22 cellular contexts compared by ENCODE assay signal in the genomic region with DNA sequence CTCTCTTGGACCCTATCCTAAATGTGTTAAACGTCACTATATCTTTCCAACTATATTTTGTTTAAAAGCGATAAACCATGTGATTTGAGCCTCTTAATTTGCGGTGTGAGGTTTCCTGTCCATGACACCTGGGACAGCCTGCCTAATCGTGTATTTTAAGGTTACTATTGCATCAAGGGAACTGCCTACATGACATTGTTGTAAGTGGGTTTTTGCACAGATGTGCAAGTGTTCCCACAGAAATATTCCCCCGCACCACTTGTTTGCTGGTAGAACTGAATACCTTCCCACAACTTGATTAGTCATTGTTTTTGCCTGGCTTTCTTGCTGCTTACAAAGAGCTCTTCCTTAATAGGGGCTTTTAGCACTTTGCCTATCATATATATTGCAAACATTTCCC. TPM values are rescaled to one million over a fixed set of nuclear protein-coding genes. Genes with fewer than 3 reads are reported as not detected.
DNase-seq lines count a peak whose midpoint lies in the region; ATAC-seq, FAIRE-seq and TF ChIP-seq lines count a peak whose summit lies in the region.
"Had no signal": no experiment of that assay in that cellular context is flagged by ENCODE, and none has a peak within 500 bp of the region (broad histone marks: within the 10 kb centered on the region; RNA-seq: fewer than 3 reads in every experiment).

No MANE protein-coding gene starts in this region.

- H3K27me3 Mint-ChIP-seq in activated naive CD8-positive, alpha-beta T cell treated with anti-CD3 and anti-CD28 coated beads, Interleukin-2, amount 50 U/mL, for 24 hours, result peaks cover 10% of the 10 kb centered on the region
- peaks cover 12% of the 10 kb centered on the region for H3K27me3 Mint-ChIP-seq in activated naive CD8-positive, alpha-beta T cell treated with anti-CD3 and anti-CD28 coated beads for 36 hours

- no peaks in the 10 kb centered on the region for H3K79me2 ChIP-seq in GM12878 (ENCODE audit: control insufficient read depth, insufficient read depth, low read length)

- TF ChIP-seq EP300 in GM12878 (IDR thresholded peaks at IDR 0.05; ENCODE audit: borderline replicate concordance in 1 of 2, control insufficient read depth in 1 of 2, low read depth in 2 of 2, low read length in 2 of 2), result no peak

- RAD21 ChIA-PET in GM12878 (lab: Charles Lee; ENCODE audit: unreplicated experiment), result no interaction called here

- H4K20me1 ChIP-seq in GM12878 (ENCODE audit: control insufficient read depth, insufficient read depth), result no peaks in the 10 kb centered on the region

- peaks cover 25% of the 10 kb centered on the region for H3K4me1 Mint-ChIP-seq in activated naive CD8-positive, alpha-beta T cell treated with anti-CD3 and anti-CD28 coated beads, Interleukin-2, amount 50 U/mL, for 24 hours
- peaks cover 28% of the 10 kb centered on the region for H3K4me1 Mint-ChIP-seq in activated naive CD8-positive, alpha-beta T cell treated with anti-CD3 and anti-CD28 coated beads for 36 hours

- H3K9ac ChIP-seq in GM12878 (ENCODE audit: control insufficient read depth, insufficient read depth, low read length), result no peak overlapping the region

- POLR2A ChIA-PET in GM12878 (lab: Charles Lee), result interaction anchor here (0.6 kb wide), 1 partner anchor 849 kb away, joined by 3 read pairs; no protein-coding TSS in a partner anchor

- no peaks in the 10 kb centered on the region for H3K4me1 ChIP-seq in GM12878 (ENCODE audit: control insufficient read depth, insufficient read depth, low read length)
- H3K4me1 ChIP-seq: upper lobe of right lung had no signal

- peak; percentile 55 for ATAC-seq in activated naive CD8-positive, alpha-beta T cell treated with anti-CD3 and anti-CD28 coated beads, Interleukin-2, amount 50 U/mL, for 24 hours
- ATAC-seq in HG03460 (IDR thresholded peaks at IDR 0.05; ENCODE audit: unreplicated experiment), result peak; percentile 56
- no peak; the same call in 2 of the 3 replicates for ATAC-seq in GM12878
- peak; percentile 53 for ATAC-seq in stimulated activated naive CD8-positive, alpha-beta T cell treated with anti-CD3 and anti-CD28 coated beads, Interleukin-15, Interleukin-2, amounts not matched to agents 100 U/mL and 50 U/mL, for 24 hours
- no peak for ATAC-seq in GM21515 (IDR thresholded peaks at IDR 0.05; ENCODE audit: unreplicated experiment)
- ATAC-seq in left cardiac atrium, result no peak
- ATAC-seq: esophagus mucosa, lower lobe of right lung, upper lobe of right lung had no signal

- TF ChIP-seq RAD21 in GM12878 (IDR thresholded peaks at IDR 0.05; ENCODE audit: insufficient read depth, low read depth, low read length), result no peak

- H3K4me2 ChIP-seq in GM12878 (ENCODE audit: control insufficient read depth, insufficient read depth), result no peak overlapping the region
- H3K4me2 ChIP-seq: A549 had no signal

- in situ Hi-C loops in GM12878 (cut with MboI) (no loop called here), brain microvascular endothelial cell (cut with HindIII; ENCODE audit: low pct_ligation_motif_present, low sequenced_read_pairs) (no loop called here)

- intact Hi-C loops in GM12878 (cut with micrococcal nuclease; ENCODE audit: unreplicated experiment) (no loop called here), left cardiac atrium (cut with DNase I) (no loop called here)

- H3K4me3 Mint-ChIP-seq in activated naive CD8-positive, alpha-beta T cell treated with anti-CD3 and anti-CD28 coated beads, Interleukin-2, amount 50 U/mL, for 24 hours, result no peak overlapping the region
- no peak overlapping the region for H3K4me3 Mint-ChIP-seq in activated naive CD8-positive, alpha-beta T cell treated with anti-CD3 and anti-CD28 coated beads for 36 hours
- H3K4me3 Mint-ChIP-seq: activated T-helper 1 cell treated with anti-CD3 and anti-CD28 coated beads, Interleukin-12 subunit alpha, Interleukin-12 subunit beta, Interleukin-2, Interleukin-4 antibody, amounts not matched to agents 30 ng/mL and 10 ng/mL and 1 ng/mL, durations not matched to agents 14 hours and 24 hours and 36 hours; CD4-positive, CD25-positive, alpha-beta regulatory T cell had no signal

- H3K27me3 ChIP-seq in GM12878 (replicated peaks in 1 of 2; ENCODE audit: control insufficient read depth in 2 of 2, insufficient read depth in 2 of 2, low read length in 1 of 2) (no peaks in the 10 kb centered on the region; a peak in 1 of 4 replicates), brain microvascular endothelial cell (replicated peaks) (peaks cover 6% of the 10 kb centered on the region)
- H3K27me3 ChIP-seq: ovary had no signal

- no peaks in the 10 kb centered on the region for H3K9me3 ChIP-seq in GM12878 (replicated peaks; ENCODE audit: control insufficient read depth, insufficient read depth, low read length)
- H3K9me3 ChIP-seq: A549, lower lobe of right lung, ovary, sigmoid colon had no signal

- no TSS peak for BruUV-seq in GM12878 (replicated peaks; lab: Mats Ljungman, UMichigan)

- WGBS in GM12878 (ENCODE audit: insufficient coverage, insufficient replicate concordance, low lambda C conversion rate, missing lambda C conversion rate), result 19% methylated on average over 5 of the region's 5 CpGs

- H3K4me3 ChIP-seq in GM12878, result no peak overlapping the region
- H3K4me3 ChIP-seq in brain microvascular endothelial cell (ENCODE audit: low read depth, low read length), result no peak overlapping the region
- H3K4me3 ChIP-seq: A549, lower lobe of right lung, ovary, sigmoid colon, upper lobe of right lung had no signal

- no peak for DNase-seq in activated naive CD8-positive, alpha-beta T cell treated with anti-CD3 and anti-CD28 coated beads, Interleukin-2, amount 50 U/mL, for 24 hours
- DNase-seq in activated naive CD8-positive, alpha-beta T cell treated with anti-CD3 and anti-CD28 coated beads for 36 hours, result no peak
- no peak for DNase-seq in GM12878 (ENCODE audit: low read depth, low spot score)
- DNase-seq in stimulated activated naive CD8-positive, alpha-beta T cell treated with anti-CD3 and anti-CD28 coated beads, Interleukin-15, Interleukin-2, amounts not matched to agents 100 U/mL and 50 U/mL, for 24 hours, result no peak
- no peak for DNase-seq in brain microvascular endothelial cell
- DNase-seq in left cardiac atrium, result no peak
- DNase-seq: CD4-positive, CD25-positive, alpha-beta regulatory T cell; glutamatergic neuron; lower lobe of right lung; MM.1S; naive B cell; NCI-H2029; OCI-M1; ovary; SIG-M5; sigmoid colon; upper lobe of right lung had no signal

- peaks cover 14% of the 10 kb centered on the region for H3K36me3 Mint-ChIP-seq in activated naive CD8-positive, alpha-beta T cell treated with anti-CD3 and anti-CD28 coated beads, Interleukin-2, amount 50 U/mL, for 24 hours (ENCODE audit: low read depth)
- peaks cover 12% of the 10 kb centered on the region for H3K36me3 Mint-ChIP-seq in activated naive CD8-positive, alpha-beta T cell treated with anti-CD3 and anti-CD28 coated beads for 36 hours

- no peak overlapping the region for H3K27ac Mint-ChIP-seq in activated naive CD8-positive, alpha-beta T cell treated with anti-CD3 and anti-CD28 coated beads, Interleukin-2, amount 50 U/mL, for 24 hours
- no peak overlapping the region for H3K27ac Mint-ChIP-seq in activated naive CD8-positive, alpha-beta T cell treated with anti-CD3 and anti-CD28 coated beads for 36 hours
- H3K27ac Mint-ChIP-seq: activated T-helper 1 cell treated with anti-CD3 and anti-CD28 coated beads, Interleukin-12 subunit alpha, Interleukin-12 subunit beta, Interleukin-2, Interleukin-4 antibody, amounts not matched to agents 30 ng/mL and 10 ng/mL and 1 ng/mL, durations not matched to agents 14 hours and 24 hours and 36 hours had no signal

- TF ChIP-seq CTCF in GM12878 (IDR thresholded peaks at IDR 0.05 in 2 of 3, conservative IDR thresholded peaks at IDR 0.05 in 1 of 3; ENCODE audit: control insufficient read depth in 2 of 3, extremely low read depth in 1 of 3, insufficient read depth in 1 of 3, low read depth in 3 of 3, low read length in 3 of 3), result no peak
- TF ChIP-seq CTCF in brain microvascular endothelial cell (IDR thresholded peaks at IDR 0.05; ENCODE audit: low read depth, low read length, missing control alignments), result no peak

- no peaks in the 10 kb centered on the region for H3K36me3 ChIP-seq in GM12878 (ENCODE audit: control insufficient read depth in 2 of 2, insufficient read depth in 2 of 2, low read length in 1 of 2)
- H3K36me3 ChIP-seq in brain microvascular endothelial cell (replicated peaks), result no peaks in the 10 kb centered on the region
- H3K36me3 ChIP-seq: lower lobe of right lung, ovary, sigmoid colon, upper lobe of right lung had no signal

- no peaks in the 10 kb centered on the region for H3K9me3 Mint-ChIP-seq in activated naive CD8-positive, alpha-beta T cell treated with anti-CD3 and anti-CD28 coated beads, Interleukin-2, amount 50 U/mL, for 24 hours
- H3K9me3 Mint-ChIP-seq in activated naive CD8-positive, alpha-beta T cell treated with anti-CD3 and anti-CD28 coated beads for 36 hours, result peaks cover 1% of the 10 kb centered on the region
- H3K9me3 Mint-ChIP-seq: activated T-helper 1 cell treated with anti-CD3 and anti-CD28 coated beads, Interleukin-12 subunit alpha, Interleukin-12 subunit beta, Interleukin-2, Interleukin-4 antibody, amounts not matched to agents 30 ng/mL and 10 ng/mL and 1 ng/mL, durations not matched to agents 14 hours and 24 hours and 36 hours; CD4-positive, CD25-positive, alpha-beta regulatory T cell had no signal

- CTCF ChIA-PET in GM12878 (lab: Yijun Ruan, JAX), result interaction anchor here (1.1 to 1.9 kb wide), 5 partner anchors 19 to 238 kb away, joined by 4 to 5 read pairs (median 4); a partner anchor contains a TSS

- no peak overlapping the region for H2AFZ ChIP-seq in GM12878 (ENCODE audit: control insufficient read depth, low read depth, low read length)

- TF ChIP-seq POLR2A in GM12878 (IDR thresholded peaks at IDR 0.05; ENCODE audit: low read depth, low read length), result no peak

- no peak overlapping the region for H3K27ac ChIP-seq in GM12878 (ENCODE audit: control insufficient read depth, insufficient read depth)
- H3K27ac ChIP-seq in brain microvascular endothelial cell, result no peak overlapping the region
- H3K27ac ChIP-seq: A549, lower lobe of right lung, ovary, sigmoid colon, upper lobe of right lung had no signal

- SMC1A ChIA-PET in GM12878 (lab: Charles Lee; ENCODE audit: uncharacterized antibody, unreplicated experiment), result interaction anchor here (1.3 to 3.1 kb wide), 2 partner anchors 8 to 19 kb away, joined by 3 to 12 read pairs; no protein-coding TSS in a partner anchor

- FAIRE-seq in GM12878 (lab: Jason Lieb, UNC), result peak; percentile 86
- FAIRE-seq: A549 had no signal

RNA-seq across cellular contexts. Expression of a gene that starts 5.1 kb away (rescaled TPM):
- total RNA-seq in activated naive CD8-positive, alpha-beta T cell treated with anti-CD3 and anti-CD28 coated beads for 36 hours, result under 1 TPM in 1 of 2 experiments, not detected in 1; 0.04 TPM
- 0.07 TPM in 1 of 2 replicates, not detected in the other for total RNA-seq in GM12878 (2013; cell fraction: nucleolus; rRNA removed)
- under 0.01 TPM in 1 of 2 replicates, not detected in the other for total RNA-seq in GM12878 (2014; rRNA removed)
- total RNA-seq in GM12878 (2014; rRNA removed; fragmentation: Illumina TruSeq; extraction: Trizol), result not detected in 2 replicates
- not detected in 2 replicates for total RNA-seq in GM12878 (2021)
- polyA plus RNA-seq in GM12878 (2011; ENCODE audit: low read depth), result not detected
- not detected in 2 replicates for polyA plus RNA-seq in GM12878 (2011; rRNA removed)
- not detected in 2 replicates for polyA plus RNA-seq in GM12878 (2011; cell fraction: cytosol; rRNA removed)
- not detected in 2 replicates for polyA plus RNA-seq in GM12878 (2011; cell fraction: nucleus; rRNA removed)
- polyA plus RNA-seq in GM12878 (2012), result 0.04 TPM in 2 replicates
- polyA plus RNA-seq in GM12878 (2014; fragmentation: Illumina TruSeq; extraction: Trizol), result not detected in 2 replicates
- polyA plus RNA-seq in GM12878 (2014; fragmentation: Nextera tagmentation; extraction: Ambion mirVana), result not detected
- polyA plus RNA-seq in GM12878 (2014; rRNA removed), result not detected in 2 replicates
- polyA plus RNA-seq in GM12878 (2016; fragmentation: Nextera tagmentation; extraction: Ambion mirVana), result not detected
- not detected in 2 replicates for polyA minus RNA-seq in GM12878 (2011; rRNA and poly(A)+ RNA removed)
- not detected in 2 replicates for polyA minus RNA-seq in GM12878 (2011; cell fraction: cytosol; rRNA and poly(A)+ RNA removed)
- polyA minus RNA-seq in GM12878 (2011; cell fraction: nucleus; rRNA and poly(A)+ RNA removed), result not detected in 2 replicates
- under 1 TPM in 1 of 2 donors, not detected in 1; 0.03 TPM for total RNA-seq in left cardiac atrium
- total RNA-seq: activated T-helper 1 cell treated with anti-CD3 and anti-CD28 coated beads, Interleukin-12 subunit alpha, Interleukin-12 subunit beta, Interleukin-2, Interleukin-4 antibody, amounts not matched to agents 30 ng/mL and 10 ng/mL and 1 ng/mL, durations not matched to agents 14 hours and 24 hours and 36 hours; CD4-positive, CD25-positive, alpha-beta regulatory T cell; sigmoid colon had no signal
- polyA plus RNA-seq: A549 had no signal

RNA-seq across cellular contexts. Expression of a gene that starts 24.0 kb away (rescaled TPM):
- total RNA-seq in activated naive CD8-positive, alpha-beta T cell treated with anti-CD3 and anti-CD28 coated beads for 36 hours, result 10 to 100 TPM; 39.8 to 43.0 TPM
- 79.1 and 82.2 TPM in 2 replicates for total RNA-seq in GM12878 (2013; cell fraction: nucleolus; rRNA removed)
- total RNA-seq in GM12878 (2014; rRNA removed) (29.9 and 34.9 TPM in 2 replicates), GM12878 (2014; rRNA removed; fragmentation: Illumina TruSeq; extraction: Trizol) (29.2 and 30.7 TPM in 2 replicates), GM12878 (2021) (30.1 and 38.1 TPM in 2 replicates), left cardiac atrium (10 to 100 TPM; 15.4 to 21.2 TPM)
- 16.6 TPM for polyA plus RNA-seq in GM12878 (2011; ENCODE audit: low read depth)
- polyA plus RNA-seq in GM12878 (2011; rRNA removed) (48.6 and 57.9 TPM in 2 replicates), GM12878 (2014; fragmentation: Illumina TruSeq; extraction: Trizol) (25.3 and 26.2 TPM in 2 replicates), GM12878 (2014; fragmentation: Nextera tagmentation; extraction: Ambion mirVana) (1 to 10 TPM; 5.8 to 6.1 TPM), GM12878 (2014; rRNA removed) (22.9 and 26.7 TPM in 2 replicates), GM12878 (2016; fragmentation: Nextera tagmentation; extraction: Ambion mirVana) (10 to 100 TPM; 16.6 TPM)
- polyA plus RNA-seq in GM12878 (2011; cell fraction: cytosol; rRNA removed), result 30.7 and 32.8 TPM in 2 replicates
- 28.3 and 34.6 TPM in 2 replicates for polyA plus RNA-seq in GM12878 (2011; cell fraction: nucleus; rRNA removed)
- 14.9 and 20.1 TPM in 2 replicates for polyA plus RNA-seq in GM12878 (2012)
- 32.6 and 34.9 TPM in 2 replicates for polyA minus RNA-seq in GM12878 (2011; rRNA and poly(A)+ RNA removed)
- polyA minus RNA-seq in GM12878 (2011; cell fraction: cytosol; rRNA and poly(A)+ RNA removed), result 19.2 and 27.1 TPM in 2 replicates
- polyA minus RNA-seq in GM12878 (2011; cell fraction: nucleus; rRNA and poly(A)+ RNA removed), result 27.8 and 36.6 TPM in 2 replicates

RNA-seq across cellular contexts. Expression of a gene that starts 24.2 kb away (rescaled TPM):
- 10 to 100 TPM; 68.7 to 69.0 TPM for total RNA-seq in activated naive CD8-positive, alpha-beta T cell treated with anti-CD3 and anti-CD28 coated beads for 36 hours
- total RNA-seq in GM12878 (2013; cell fraction: nucleolus; rRNA removed), result 74.5 and 88.2 TPM in 2 replicates
- 54.0 and 59.5 TPM in 2 replicates for total RNA-seq in GM12878 (2014; rRNA removed)
- 59.7 and 65.1 TPM in 2 replicates for total RNA-seq in GM12878 (2014; rRNA removed; fragmentation: Illumina TruSeq; extraction: Trizol)
- total RNA-seq in GM12878 (2021), result 46.1 and 53.3 TPM in 2 replicates
- 12.6 TPM for polyA plus RNA-seq in GM12878 (2011; ENCODE audit: low read depth)
- polyA plus RNA-seq in GM12878 (2011; rRNA removed), result 71.7 and 125 TPM in 2 replicates
- polyA plus RNA-seq in GM12878 (2011; cell fraction: cytosol; rRNA removed), result 18.8 and 19.6 TPM in 2 replicates
- 72.9 and 79.4 TPM in 2 replicates for polyA plus RNA-seq in GM12878 (2011; cell fraction: nucleus; rRNA removed)
- 20.4 and 26.2 TPM in 2 replicates for polyA plus RNA-seq in GM12878 (2012)
- 52.3 and 61.2 TPM in 2 replicates for polyA plus RNA-seq in GM12878 (2014; fragmentation: Illumina TruSeq; extraction: Trizol)
- polyA plus RNA-seq in GM12878 (2014; fragmentation: Nextera tagmentation; extraction: Ambion mirVana), result 10 to 100 TPM; 17.3 to 22.9 TPM
- 29.3 and 36.3 TPM in 2 replicates for polyA plus RNA-seq in GM12878 (2014; rRNA removed)
- 10 to 100 TPM; 83.0 to 93.9 TPM for polyA plus RNA-seq in GM12878 (2016; fragmentation: Nextera tagmentation; extraction: Ambion mirVana)
- 31.3 and 50.0 TPM in 2 replicates for polyA minus RNA-seq in GM12878 (2011; rRNA and poly(A)+ RNA removed)
- polyA minus RNA-seq in GM12878 (2011; cell fraction: cytosol; rRNA and poly(A)+ RNA removed), result 12.6 and 22.8 TPM in 2 replicates
- 41.0 and 59.8 TPM in 2 replicates for polyA minus RNA-seq in GM12878 (2011; cell fraction: nucleus; rRNA and poly(A)+ RNA removed)
- total RNA-seq in left cardiac atrium, result 1 to 10 TPM in 1 of 2 donors, under 1 TPM in 1; 0.24 to 1.8 TPM

Comparison
In these comparisons a context has a peak if more than half of its experiments do, and no peak if none do; other contexts are left out.
1. ATAC-seq: peak in activated naive CD8-positive, alpha-beta T cell treated with anti-CD3 and anti-CD28 coated beads, Interleukin-2, amount 50 U/mL, for 24 hours (single experiment), HG03460 (single experiment) and stimulated activated naive CD8-positive, alpha-beta T cell treated with anti-CD3 and anti-CD28 coated beads, Interleukin-15, Interleukin-2, amounts not matched to agents 100 U/mL and 50 U/mL, for 24 hours (single experiment); none in GM12878 (single experiment), GM21515 (single experiment) and left cardiac atrium (0 of 2).
2. RNA of a gene that starts 24.2 kb away (total RNA-seq): 68.7 to 69.0 TPM in activated naive CD8-positive, alpha-beta T cell treated with anti-CD3 and anti-CD28 coated beads for 36 hours and 46.1 to 88.2 TPM in GM12878; 0.24 to 1.8 TPM in left cardiac atrium; every median in the first group is over 10 times any median in the second.